In the genomic region with DNA sequence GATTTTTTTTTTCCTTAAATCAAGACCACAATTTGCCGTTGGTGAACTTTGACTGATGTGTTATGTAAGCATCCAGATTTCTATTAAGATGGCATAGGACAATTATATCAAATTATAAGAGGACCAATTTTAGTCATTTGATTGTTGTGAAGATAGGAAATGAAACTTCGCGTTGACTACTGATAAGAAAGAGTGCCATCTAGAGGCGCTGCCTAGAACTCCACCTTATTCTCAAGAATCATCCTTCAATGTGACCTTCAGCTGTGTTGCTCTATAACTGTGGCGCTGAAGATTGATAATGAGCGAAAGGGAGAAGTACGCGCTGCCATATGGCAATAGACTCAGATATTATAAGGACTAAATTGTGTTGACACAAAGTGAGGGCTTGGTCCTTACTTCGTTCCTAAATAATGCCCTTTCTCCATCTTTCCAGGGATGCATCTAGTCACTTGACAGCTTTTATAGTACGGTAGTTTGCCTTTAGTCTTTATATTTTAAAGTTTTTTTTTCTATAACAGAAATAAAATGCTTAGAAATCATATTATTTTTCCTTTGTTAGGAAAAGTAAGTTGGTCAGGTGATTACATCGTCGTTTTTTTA, we compare ENCODE assay signal across 8 cellular contexts.
DNase-seq lines count a peak whose midpoint lies in the region; ATAC-seq, FAIRE-seq and TF ChIP-seq lines count a peak whose summit lies in the region.

No MANE protein-coding gene starts in this region.

- peak; percentile 38 for TF ChIP-seq RAD21 in GM12878 (IDR thresholded peaks at IDR 0.05; ENCODE audit: insufficient read depth, low read depth, low read length)

- peak; percentile 57 to 66 (median 65) for TF ChIP-seq CTCF in GM12878 (IDR thresholded peaks at IDR 0.05 in 2 of 3, conservative IDR thresholded peaks at IDR 0.05 in 1 of 3; ENCODE audit: control insufficient read depth in 2 of 3, extremely low read depth in 1 of 3, insufficient read depth in 1 of 3, low read depth in 3 of 3, low read length in 3 of 3)

- H3K9ac ChIP-seq in GM12878 (ENCODE audit: control insufficient read depth, insufficient read depth, low read length): no peak overlapping the region

- no peaks in the 10 kb centered on the region for H3K27me3 ChIP-seq in GM12878 (replicated peaks in 1 of 2; ENCODE audit: control insufficient read depth in 2 of 2, insufficient read depth in 2 of 2, low read length in 1 of 2)

- no peak overlapping the region for H3K4me3 ChIP-seq in GM12878

- no peak for TF ChIP-seq POLR2A in GM12878 (IDR thresholded peaks at IDR 0.05; ENCODE audit: low read depth, low read length)

- TF ChIP-seq EP300 in GM12878 (IDR thresholded peaks at IDR 0.05; ENCODE audit: borderline replicate concordance in 1 of 2, control insufficient read depth in 1 of 2, low read depth in 2 of 2, low read length in 2 of 2): no peak

- H3K4me1 ChIP-seq in GM12878 (ENCODE audit: control insufficient read depth, insufficient read depth, low read length): no peaks in the 10 kb centered on the region

- no peak overlapping the region for H3K27ac Mint-ChIP-seq in stimulated activated naive CD8-positive, alpha-beta T cell treated with anti-CD3 and anti-CD28 coated beads, Interleukin-15, amount 100 ng/mL, for 72 hours

- H3K27me3 Mint-ChIP-seq in stimulated activated naive CD8-positive, alpha-beta T cell treated with anti-CD3 and anti-CD28 coated beads, Interleukin-15, amount 100 ng/mL, for 72 hours: no peaks in the 10 kb centered on the region

- H3K4me3 Mint-ChIP-seq in stimulated activated naive CD8-positive, alpha-beta T cell treated with anti-CD3 and anti-CD28 coated beads, Interleukin-15, amount 100 ng/mL, for 72 hours: no peak overlapping the region

- no peaks in the 10 kb centered on the region for H3K4me1 Mint-ChIP-seq in stimulated activated naive CD8-positive, alpha-beta T cell treated with anti-CD3 and anti-CD28 coated beads, Interleukin-15, amount 100 ng/mL, for 72 hours

- in situ Hi-C loops in GM12878 (cut with MboI): loop anchor here (25.0 kb wide), 1 partner anchor 663 kb away; no protein-coding TSS in a partner anchor

- no peak overlapping the region for H2AFZ ChIP-seq in GM12878 (ENCODE audit: control insufficient read depth, low read depth, low read length)

- H3K36me3 ChIP-seq in GM12878 (ENCODE audit: control insufficient read depth in 2 of 2, insufficient read depth in 2 of 2, low read length in 1 of 2): no peaks in the 10 kb centered on the region

- H3K9me3 Mint-ChIP-seq in stimulated activated naive CD8-positive, alpha-beta T cell treated with anti-CD3 and anti-CD28 coated beads, Interleukin-15, amount 100 ng/mL, for 72 hours: no peaks in the 10 kb centered on the region

- no peak overlapping the region for H3K27ac ChIP-seq in GM12878 (ENCODE audit: control insufficient read depth, insufficient read depth)

- RAD21 ChIA-PET in GM12878 (lab: Charles Lee; ENCODE audit: unreplicated experiment): interaction anchor here (0.8 to 1.3 kb wide), 5 partner anchors 11 to 594 kb away, joined by 3 to 4 read pairs (median 3); no protein-coding TSS in a partner anchor

- FAIRE-seq in HTR-8/SVneo (lab: Jason Lieb, UNC): peak; percentile 38
- FAIRE-seq in GM12878 (lab: Jason Lieb, UNC): no peak

- no peaks in the 10 kb centered on the region for H3K79me2 ChIP-seq in GM12878 (ENCODE audit: control insufficient read depth, insufficient read depth, low read length)

- POLR2A ChIA-PET in GM12878 (lab: Charles Lee): no interaction called here

- CTCF ChIA-PET in GM12878 (lab: Yijun Ruan, JAX): interaction anchor here (0.6 to 8.0 kb wide), 25 partner anchors 10 to 794 kb away, joined by 3 to 50 read pairs (median 4); no protein-coding TSS in a partner anchor

- BruUV-seq in GM12878 (replicated peaks; lab: Mats Ljungman, UMichigan): no TSS peak

- SMC1A ChIA-PET in GM12878 (lab: Charles Lee; ENCODE audit: uncharacterized antibody, unreplicated experiment): interaction anchor here (0.6 to 2.5 kb wide), 6 partner anchors 20 to 691 kb away, joined by 3 to 10 read pairs (median 3); no protein-coding TSS in a partner anchor

- H3K9me3 ChIP-seq in GM12878 (replicated peaks; ENCODE audit: control insufficient read depth, insufficient read depth, low read length): no peaks in the 10 kb centered on the region

- ATAC-seq in GM18498 (IDR thresholded peaks at IDR 0.05; ENCODE audit: unreplicated experiment) (peak; percentile 59), GM12878 (peak; percentile 79), left colon (peak; percentile 81), GM18907 (IDR thresholded peaks at IDR 0.05; ENCODE audit: unreplicated experiment) (no peak)
- ATAC-seq in stimulated activated naive CD8-positive, alpha-beta T cell treated with anti-CD3 and anti-CD28 coated beads, Interleukin-15, amount 100 ng/mL, for 72 hours: no peak

- peak; percentile 24 for DNase-seq in AG20443 (ENCODE audit: low spot score)
- peak; percentile 8 for DNase-seq in HTR-8/SVneo (ENCODE audit: insufficient read length, low spot score)
- peak; percentile 38 for DNase-seq in NOMO-1 treated with dmso at 0.1 percent for 144 hours (lab: John Stamatoyannopoulos, UW; ENCODE audit: unreplicated experiment)
- no peak for DNase-seq in GM12878 (ENCODE audit: low read depth, low spot score)
- DNase-seq in left colon: peak in 1 of 2 donors; percentile 75
- peak; percentile 18 to 21 for DNase-seq in stimulated activated naive CD8-positive, alpha-beta T cell treated with anti-CD3 and anti-CD28 coated beads, Interleukin-15, amount 100 ng/mL, for 72 hours

- H4K20me1 ChIP-seq in GM12878 (ENCODE audit: control insufficient read depth, insufficient read depth): no peaks in the 10 kb centered on the region

- intact Hi-C loops in GM12878 (cut with micrococcal nuclease; ENCODE audit: unreplicated experiment): no loop called here
- intact Hi-C loops in left colon (cut with DNase I, micrococcal nuclease): loop anchor here in 1 of 2 donors (10.0 kb wide), 1 partner anchor 686 kb away; no protein-coding TSS in a partner anchor

- WGBS in GM12878 (ENCODE audit: insufficient coverage, insufficient replicate concordance, low lambda C conversion rate, missing lambda C conversion rate): 26% methylated on average over 12 of the region's 12 CpGs

- H3K4me2 ChIP-seq in GM12878 (ENCODE audit: control insufficient read depth, insufficient read depth): no peak overlapping the region

TF ChIP-seq in GM12878, 131 proteins besides CTCF, POLR2A, EP300 and RAD21:
- TF ChIP-seq WRNIP1 (IDR thresholded peaks at IDR 0.05; ENCODE audit: borderline replicate concordance, low read depth, low read length): no peak
- TF ChIP-seq RB1 (IDR thresholded peaks at IDR 0.05; ENCODE audit: borderline replicate concordance): no peak
- TF ChIP-seq ZNF207 (IDR thresholded peaks at IDR 0.05; ENCODE audit: borderline replicate concordance): no peak
- TF ChIP-seq, protein P1, sequence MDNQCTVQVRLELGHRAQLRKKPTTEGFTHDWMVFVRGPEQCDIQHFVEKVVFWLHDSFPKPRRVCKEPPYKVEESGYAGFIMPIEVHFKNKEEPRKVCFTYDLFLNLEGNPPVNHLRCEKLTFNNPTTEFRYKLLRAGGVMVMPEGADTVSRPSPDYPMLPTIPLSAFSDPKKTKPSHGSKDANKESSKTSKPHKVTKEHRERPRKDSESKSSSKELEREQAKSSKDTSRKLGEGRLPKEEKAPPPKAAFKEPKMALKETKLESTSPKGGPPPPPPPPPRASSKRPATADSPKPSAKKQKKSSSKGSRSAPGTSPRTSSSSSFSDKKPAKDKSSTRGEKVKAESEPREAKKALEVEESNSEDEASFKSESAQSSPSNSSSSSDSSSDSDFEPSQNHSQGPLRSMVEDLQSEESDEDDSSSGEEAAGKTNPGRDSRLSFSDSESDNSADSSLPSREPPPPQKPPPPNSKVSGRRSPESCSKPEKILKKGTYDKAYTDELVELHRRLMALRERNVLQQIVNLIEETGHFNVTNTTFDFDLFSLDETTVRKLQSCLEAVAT (IDR thresholded peaks at IDR 0.05): no peak
- TF ChIP-seq SPI1 (IDR thresholded peaks at IDR 0.05; ENCODE audit: borderline replicate concordance, insufficient read depth, low read depth, low read length): 0 out of 2 replicates have a peak, but pooled peaks have one; percentile 34
- no peak for TF ChIP-seq CHD2 (IDR thresholded peaks at IDR 0.05; ENCODE audit: borderline replicate concordance, low read depth, low read length)
- peak; percentile 28; the same call in 1 of the 2 replicates for TF ChIP-seq SMC3 (IDR thresholded peaks at IDR 0.05; ENCODE audit: borderline replicate concordance, low read length)

Comparison
In these comparisons a context has a peak if more than half of its experiments do, and no peak if none do; other contexts are left out.
1. ATAC-seq: peak in GM18498 (single experiment), GM12878 (single experiment) and left colon (single experiment); none in stimulated activated naive CD8-positive, alpha-beta T cell treated with anti-CD3 and anti-CD28 coated beads, Interleukin-15, amount 100 ng/mL, for 72 hours (single experiment) and GM18907 (single experiment).